Comparison of ENCODE assay signal across 9 cellular contexts in the genomic region with DNA sequence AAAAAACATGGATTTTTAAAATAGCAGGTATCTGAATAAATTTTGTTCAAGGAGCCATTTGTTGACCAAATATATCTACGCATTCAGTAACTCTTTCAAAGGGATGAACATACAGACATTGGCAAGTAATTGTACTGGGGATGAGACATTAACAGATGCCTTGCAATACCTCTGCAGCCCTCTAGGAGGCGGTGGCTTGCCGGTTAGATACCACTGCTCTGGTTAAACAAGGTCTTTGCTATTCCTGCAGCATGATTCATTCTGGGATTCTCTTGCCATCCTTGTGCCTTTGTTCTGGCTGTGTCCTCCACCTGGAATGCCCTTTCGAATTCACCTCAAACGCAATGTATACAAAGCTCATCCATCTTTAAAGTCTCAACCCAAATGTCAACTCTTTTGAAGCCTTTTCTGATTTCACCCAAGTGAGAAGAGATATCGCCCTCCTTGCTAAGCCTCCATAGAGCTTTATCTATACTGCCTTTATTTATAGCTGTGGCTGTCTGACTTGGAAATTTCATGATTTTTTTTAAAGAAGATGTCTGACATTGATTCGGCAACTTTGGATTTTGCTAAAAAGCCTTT.
A peak's percentile ranks its signal among the peaks of the same experiment; 100 is the strongest.
DNase-seq lines count a peak whose midpoint lies in the region; ATAC-seq, FAIRE-seq and TF ChIP-seq lines count a peak whose summit lies in the region.
"Had no signal": no experiment of that assay in that cellular context is flagged by ENCODE, and none has a peak within 500 bp of the region (broad histone marks: within the 10 kb centered on the region; RNA-seq: fewer than 3 reads in every experiment).

No MANE protein-coding gene starts in this region.

- H3K27ac ChIP-seq in CD8-positive, alpha-beta memory T cell (ENCODE audit: low read depth, low read length): no peak overlapping the region
- H3K27ac ChIP-seq: upper lobe of left lung had no signal

- no peak overlapping the region for H3K4me3 ChIP-seq in Caco-2 (ENCODE audit: low read depth, low read length)
- H3K4me3 ChIP-seq in CD8-positive, alpha-beta memory T cell (ENCODE audit: low read length): no peak overlapping the region
- H3K4me3 ChIP-seq: upper lobe of left lung had no signal

- no peaks in the 10 kb centered on the region for H3K27me3 ChIP-seq in Caco-2 (replicated peaks; ENCODE audit: control insufficient read depth, insufficient read depth, low read length)
- no peaks in the 10 kb centered on the region for H3K27me3 ChIP-seq in CD8-positive, alpha-beta memory T cell (ENCODE audit: insufficient read depth, low read length, poor library complexity, severe bottlenecking)
- H3K27me3 ChIP-seq: upper lobe of left lung had no signal

- H3K4me1 Mint-ChIP-seq in Caco-2 (ENCODE audit: low read depth, unreplicated experiment): no peaks in the 10 kb centered on the region
- H3K4me1 Mint-ChIP-seq in CD8-positive, alpha-beta memory T cell: no peaks in the 10 kb centered on the region

- H3K36me3 ChIP-seq in Caco-2 (ENCODE audit: control insufficient read depth, insufficient read depth, low read length): no peaks in the 10 kb centered on the region
- H3K36me3 ChIP-seq in CD8-positive, alpha-beta memory T cell (ENCODE audit: insufficient read depth, low read length): no peaks in the 10 kb centered on the region
- H3K36me3 ChIP-seq: upper lobe of left lung had no signal

- intact Hi-C loops in Caco-2 (cut with micrococcal nuclease; ENCODE audit: unreplicated experiment): no loop called here

- peak; percentile 56 to 59 for TF ChIP-seq CTCF in Caco-2 (IDR thresholded peaks at IDR 0.05; ENCODE audit: insufficient read depth in 1 of 2, low read depth in 1 of 2, low read length in 1 of 2, severe bottlenecking in 1 of 2, unreplicated experiment in 1 of 2)

- no peak for TF ChIP-seq POLR2A in H54 (IDR thresholded peaks at IDR 0.05; ENCODE audit: low read depth, low read length)

- FAIRE-seq in H54 (lab: Jason Lieb, UNC) (peak; percentile 15), frontal cortex (lab: Jason Lieb, UNC) (no peak)

- no peaks in the 10 kb centered on the region for H3K9me3 Mint-ChIP-seq in Caco-2 (ENCODE audit: unreplicated experiment)
- H3K9me3 Mint-ChIP-seq in CD8-positive, alpha-beta memory T cell: peaks cover 0 to 7% (median 0%) of the 10 kb centered on the region in 5 donors

- H3K4me3 Mint-ChIP-seq in Caco-2 (ENCODE audit: unreplicated experiment): no peak overlapping the region
- no peak overlapping the region for H3K4me3 Mint-ChIP-seq in CD8-positive, alpha-beta memory T cell

- no peaks in the 10 kb centered on the region for H3K4me1 ChIP-seq in Caco-2
- no peaks in the 10 kb centered on the region for H3K4me1 ChIP-seq in CD8-positive, alpha-beta memory T cell (ENCODE audit: insufficient read depth, low read length)
- H3K4me1 ChIP-seq: upper lobe of left lung had no signal

- POLR2A ChIA-PET in Caco-2 (lab: Charles Lee): no interaction called here
- POLR2A ChIA-PET in CD8-positive, alpha-beta memory T cell (lab: Charles Lee): no interaction called here

- CTCF ChIA-PET in Caco-2 (lab: Charles Lee): no interaction called here
- CTCF ChIA-PET in CD8-positive, alpha-beta memory T cell (lab: Charles Lee): no interaction called here

- H3K36me3 Mint-ChIP-seq in Caco-2 (ENCODE audit: insufficient read depth, unreplicated experiment): peaks cover 4% of the 10 kb centered on the region
- no peaks in the 10 kb centered on the region for H3K36me3 Mint-ChIP-seq in CD8-positive, alpha-beta memory T cell

- H3K27me3 Mint-ChIP-seq in Caco-2 (ENCODE audit: insufficient read depth, unreplicated experiment): peaks cover 15% of the 10 kb centered on the region
- H3K27me3 Mint-ChIP-seq in CD8-positive, alpha-beta memory T cell: peaks cover 4 to 7% of the 10 kb centered on the region in 2 donors

- ATAC-seq in HG03196 (IDR thresholded peaks at IDR 0.05; ENCODE audit: unreplicated experiment): no peak
- no peak for ATAC-seq in GM18909 (IDR thresholded peaks at IDR 0.05; ENCODE audit: poor library complexity, unreplicated experiment)

- H3K9me3 ChIP-seq in Caco-2: no peaks in the 10 kb centered on the region
- H3K9me3 ChIP-seq in CD8-positive, alpha-beta memory T cell (ENCODE audit: low read length): no peaks in the 10 kb centered on the region
- H3K9me3 ChIP-seq: upper lobe of left lung had no signal

- H3K27ac Mint-ChIP-seq in Caco-2 (ENCODE audit: unreplicated experiment): no peak overlapping the region
- H3K27ac Mint-ChIP-seq in CD8-positive, alpha-beta memory T cell: no peak overlapping the region

- BruUV-seq in Caco-2 (replicated peaks; lab: Mats Ljungman, UMichigan): no TSS peak

- peak; percentile 27 to 38 for DNase-seq in Caco-2
- DNase-seq in H54 (ENCODE audit: insufficient read length, low spot score): peak; percentile 15
- peak; percentile 6 for DNase-seq in SW480 (ENCODE audit: low spot score)
- DNase-seq in islet precursor cell: peak; percentile 88
- DNase-seq in CD8-positive, alpha-beta memory T cell: no peak
- no peak for DNase-seq in frontal cortex (ENCODE audit: low spot score in 2 of 2)
- DNase-seq: upper lobe of left lung had no signal

Comparison
In these comparisons a context has a peak if more than half of its experiments do, and no peak if none do; other contexts are left out.
1. DNase-seq: peak in Caco-2 (2 of 2), H54 (single experiment), SW480 (single experiment) and islet precursor cell (single experiment); none in CD8-positive, alpha-beta memory T cell (0 of 5) and frontal cortex (0 of 2).